In genomic region chr6:77857421-77857820, GRCh38 we compare ENCODE assay signal across 25 cellular contexts.
"Had no signal": no experiment of that assay in that cellular context is flagged by ENCODE, and none has a peak within 500 bp of the region (broad histone marks: within the 10 kb centered on the region; RNA-seq: fewer than 3 reads in every experiment).

No MANE protein-coding gene starts in this region.

- DNase-seq: activated B cell treated with CpG ODN at 0.5 μM for 24 hours; activated CD4-positive, alpha-beta memory T cell treated with anti-CD3 and anti-CD28 coated beads for 36 hours; activated CD4-positive, alpha-beta T cell treated with anti-CD3 and anti-CD28 coated beads for 4 hours; activated CD4-positive, alpha-beta T cell treated with anti-CD3 and anti-CD28 coated beads, Interleukin-2, amount 10 ng/mL, durations not matched to agents 24 days and 14 days; activated CD4-positive, alpha-beta T cell treated with anti-CD3 and anti-CD28 coated beads, Interleukin-2, amount 50 U/mL, for 1 hour; activated CD4-positive, alpha-beta T cell treated with anti-CD3 and anti-CD28 coated beads, Interleukin-2, amount 50 U/mL, for 4 hours; activated CD4-positive, CD25-positive, alpha-beta regulatory T cell treated with anti-CD3 and anti-CD28 coated beads, Interleukin-2, amount 50 U/mL, for 72 hours; activated CD8-positive, alpha-beta memory T cell treated with anti-CD3 and anti-CD28 coated beads, Interleukin-2, amount 50 U/mL, for 4 hours; activated CD8-positive, alpha-beta T cell treated with anti-CD3 and anti-CD28 coated beads for 36 hours; activated effector memory CD4-positive, alpha-beta T cell treated with anti-CD3 and anti-CD28 coated beads, Interleukin-2, amount 50 U/mL, for 16 hours; activated gamma-delta T cell treated with Interleukin-2 at 50 U/mL for 16 hours; activated naive CD4-positive, alpha-beta T cell; activated naive CD4-positive, alpha-beta T cell treated with anti-CD3 and anti-CD28 coated beads, Interleukin-2, amount 10 ng/mL, durations not matched to agents 7 days and 5 days; activated naive CD8-positive, alpha-beta T cell treated with anti-CD3 and anti-CD28 coated beads, Interleukin-2, amount 10 ng/mL, durations not matched to agents 7 days and 5 days; activated naive CD8-positive, alpha-beta T cell treated with anti-CD3 and anti-CD28 coated beads, Interleukin-2, amount 50 U/mL, for 24 hours; activated T-cell treated with anti-CD3 and anti-CD28 coated beads for 4 hours; activated T-cell treated with anti-CD3 and anti-CD28 coated beads, Interleukin-2, amount 50 U/mL, for 1 hour; activated T-cell treated with anti-CD3 and anti-CD28 coated beads, Interleukin-2, amount 50 U/mL, for 4 hours; activated T-cell treated with anti-CD3 and anti-CD28 coated beads, Interleukin-2, amount 50 U/mL, for 72 hours; amygdala; anterior cingulate cortex; central memory CD4-positive, alpha-beta T cell; T-helper 1 cell; T-helper 2 cell; T-helper 9 cell had no signal
